ENCODE assay signal across 19 cellular contexts in the genomic region with DNA sequence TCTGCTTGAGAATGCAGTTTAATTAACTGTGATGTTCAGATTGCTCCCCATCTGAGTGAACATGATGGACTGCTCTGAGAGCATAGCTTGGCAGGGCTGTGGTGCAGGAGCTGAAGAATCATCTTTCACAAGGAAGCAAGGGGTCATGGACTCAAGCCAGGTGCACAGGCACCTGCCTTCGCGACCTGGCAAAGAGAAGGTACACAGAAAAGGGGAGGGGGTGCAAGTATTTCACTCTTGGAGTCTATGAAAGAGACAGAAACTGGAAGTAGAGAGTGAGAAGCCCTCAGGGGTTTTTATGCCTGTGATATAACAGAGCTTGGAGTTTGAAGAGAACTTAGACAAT.
DNase-seq lines count a peak whose midpoint lies in the region; ATAC-seq and TF ChIP-seq lines count a peak whose summit lies in the region.
"Had no signal": no experiment of that assay in that cellular context is flagged by ENCODE, and none has a peak within 500 bp of the region (broad histone marks: within the 10 kb centered on the region; RNA-seq: fewer than 3 reads in every experiment).

No MANE protein-coding gene starts in this region.

- H3K4me3 ChIP-seq in BE2C (ENCODE audit: low read depth, low read length): 0 out of 2 replicates have a peak overlapping the region, but pooled peaks have one; percentile 3
- no peak overlapping the region for H3K4me3 ChIP-seq in mesodermal cell (ENCODE audit: extremely low read depth, insufficient read depth, low read length, poor library complexity, severe bottlenecking)
- H3K4me3 ChIP-seq in esophagus squamous epithelium: no peak overlapping the region
- H3K4me3 ChIP-seq: cardiac muscle cell, right lobe of liver had no signal

- no peaks in the 10 kb centered on the region for H3K36me3 ChIP-seq in BE2C
- no peaks in the 10 kb centered on the region for H3K36me3 ChIP-seq in mesodermal cell (ENCODE audit: control insufficient read depth, insufficient read depth, low read length)
- no peaks in the 10 kb centered on the region for H3K36me3 ChIP-seq in esophagus squamous epithelium
- H3K36me3 ChIP-seq: cardiac muscle cell, right lobe of liver had no signal

- TF ChIP-seq POLR2A in esophagus squamous epithelium (IDR thresholded peaks at IDR 0.05): no peak

- peak overlapping the region; percentile 41 for H3K27ac ChIP-seq in mesodermal cell (ENCODE audit: low read depth, low read length, severe bottlenecking)
- no peak overlapping the region for H3K27ac ChIP-seq in esophagus squamous epithelium
- H3K27ac ChIP-seq: cardiac muscle cell, right lobe of liver had no signal

- no peak for ATAC-seq in GM18511 (IDR thresholded peaks at IDR 0.05; ENCODE audit: unreplicated experiment)
- ATAC-seq: activated naive CD8-positive, alpha-beta T cell treated with anti-CD3 and anti-CD28 coated beads, Interleukin-2, amount 50 U/mL, for 24 hours; activated T-helper 17 cell treated with anti-CD3 and anti-CD28 coated beads, Interleukin-2, amount 50 U/mL, for 72 hours; CD8-positive, alpha-beta T cell; T-helper 17 cell had no signal

- H3K4me1 ChIP-seq in BE2C (peaks cover 57% of the 10 kb centered on the region), mesodermal cell (ENCODE audit: control insufficient read depth, insufficient read depth, low read length, poor library complexity, severe bottlenecking) (peaks cover 22% of the 10 kb centered on the region), esophagus squamous epithelium (peaks cover 0 to 21% (median 0%) of the 10 kb centered on the region in 3 donors)

- H3K9me3 ChIP-seq in BE2C (no peaks in the 10 kb centered on the region), mesodermal cell (ENCODE audit: control insufficient read depth, low read length) (no peaks in the 10 kb centered on the region), esophagus squamous epithelium (no peaks in the 10 kb centered on the region)
- H3K9me3 ChIP-seq: right lobe of liver had no signal

- DNase-seq in BE2C (no peak), DMS79 treated with DMSO at 0.1 percent for 48 hours (lab: John Stamatoyannopoulos, UW) (peak; percentile 96), NCI-H69 (lab: John Stamatoyannopoulos, UW) (peak; percentile 61), iPS-NIHi7 (ENCODE audit: extremely low spot score) (no peak), esophagus squamous epithelium (lab: John Stamatoyannopoulos, UW) (no peak)
- no peak for DNase-seq in activated CD4-positive, CD25-positive, alpha-beta regulatory T cell (lab: John Stamatoyannopoulos, UW)
- DNase-seq: activated CD4-positive, CD25-positive, alpha-beta regulatory T cell treated with anti-CD3 and anti-CD28 coated beads, Interleukin-2, amount 50 U/mL, for 72 hours; activated naive CD8-positive, alpha-beta T cell treated with anti-CD3 and anti-CD28 coated beads, Interleukin-2, amount 50 U/mL, for 24 hours; CD8-positive, alpha-beta T cell; effector CD4-positive, alpha-beta T cell; head of caudate nucleus; IMR-90; stimulated activated CD4-positive, alpha-beta T cell treated with anti-CD3 and anti-CD28 coated beads, Interleukin-1b, Interleukin-23, amount 100 ng/mL, for 48 hours; T-helper 17 cell had no signal

- TF ChIP-seq CTCF in BE2C (IDR thresholded peaks at IDR 0.05; ENCODE audit: low read depth, low read length): no peak
- no peak for TF ChIP-seq CTCF in esophagus squamous epithelium (IDR thresholded peaks at IDR 0.05)

- 86 to 100% methylated on average over 2 of the region's 2 CpGs for WGBS in mesodermal cell (ENCODE audit: insufficient coverage in 2 of 2), 2 experiments
- WGBS in esophagus squamous epithelium, 2 donors: 39 to 40% methylated on average over 2 of the region's 2 CpGs

- intact Hi-C loops in esophagus squamous epithelium (cut with DNase I): no loop called here

- no peaks in the 10 kb centered on the region for H3K27me3 ChIP-seq in BE2C
- H3K27me3 ChIP-seq in esophagus squamous epithelium: peaks cover 0 to 8% (median 0%) of the 10 kb centered on the region in 4 donors
- H3K27me3 ChIP-seq: cardiac muscle cell, right lobe of liver had no signal

Comparison
In these comparisons a context has a peak if more than half of its experiments do, and no peak if none do; other contexts are left out.
1. DNase-seq: peak in DMS79 treated with DMSO at 0.1 percent for 48 hours (single experiment) and NCI-H69 (single experiment); none in BE2C (single experiment), activated CD4-positive, CD25-positive, alpha-beta regulatory T cell (0 of 4), iPS-NIHi7 (single experiment) and esophagus squamous epithelium (single experiment).